2 cellular contexts compared by ENCODE assay signal in the genomic region with DNA sequence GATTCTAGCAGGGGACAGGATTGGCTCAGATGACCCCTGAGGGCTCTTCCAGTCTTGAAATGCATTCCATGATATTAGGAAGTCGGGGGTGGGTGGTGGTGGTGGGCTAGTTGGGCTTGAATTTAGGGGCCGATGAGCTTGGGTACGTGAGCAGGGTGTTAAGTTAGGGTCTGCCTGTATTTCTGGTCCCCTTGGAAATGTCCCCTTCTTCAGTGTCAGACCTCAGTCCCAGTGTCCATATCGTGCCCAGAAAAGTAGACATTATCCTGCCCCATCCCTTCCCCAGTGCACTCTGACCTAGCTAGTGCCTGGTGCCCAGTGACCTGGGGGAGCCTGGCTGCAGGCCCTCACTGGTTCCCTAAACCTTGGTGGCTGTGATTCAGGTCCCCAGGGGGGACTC.
A peak's percentile ranks its signal among the peaks of the same experiment; 100 is the strongest.
TF ChIP-seq lines count a peak whose summit lies in the region.

No MANE protein-coding gene starts in this region.

TF ChIP-seq in liver, 16 proteins besides CTCF, POLR2A, EP300 and RAD21:
- TF ChIP-seq HNF4G (IDR thresholded peaks at IDR 0.05) (no peak), RXRA (IDR thresholded peaks at IDR 0.05) (peak; percentile 27 to 36), TAF1 (conservative IDR thresholded peaks at IDR 0.05) (no peak), JUND (IDR thresholded peaks at IDR 0.05) (no peak), SP1 (IDR thresholded peaks at IDR 0.05) (peak; percentile 8), NR2F2 (IDR thresholded peaks at IDR 0.05) (no peak), GABPA (IDR thresholded peaks at IDR 0.05 in 1 of 2, conservative IDR thresholded peaks at IDR 0.05 in 1 of 2) (no peak), EGR1 (IDR thresholded peaks at IDR 0.05; ENCODE audit: low read depth in 2 of 2) (no peak), HNF4A (conservative IDR thresholded peaks at IDR 0.05) (no peak), FOXA1 (IDR thresholded peaks at IDR 0.05) (no peak)
- TF ChIP-seq, protein P1, sequence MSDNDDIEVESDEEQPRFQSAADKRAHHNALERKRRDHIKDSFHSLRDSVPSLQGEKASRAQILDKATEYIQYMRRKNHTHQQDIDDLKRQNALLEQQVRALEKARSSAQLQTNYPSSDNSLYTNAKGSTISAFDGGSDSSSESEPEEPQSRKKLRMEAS (IDR thresholded peaks at IDR 0.05): no peak
TF ChIP-seq in liver: peak in this region for 2.

TF ChIP-seq in HepG2, 621 proteins besides CTCF, POLR2A, EP300 and RAD21:
- no peak for TF ChIP-seq DNMT3B (CRISPR knock-in tag; conservative IDR thresholded peaks at IDR 0.05)
- no peak for TF ChIP-seq PAWR (CRISPR knock-in tag; IDR thresholded peaks at IDR 0.05; ENCODE audit: borderline replicate concordance)
- no peak for TF ChIP-seq CENPX (CRISPR knock-in tag; IDR thresholded peaks at IDR 0.05)
- TF ChIP-seq POLR2AphosphoS5 (IDR thresholded peaks at IDR 0.05; ENCODE audit: low read depth, low read length): no peak
- TF ChIP-seq HMG20A (CRISPR knock-in tag; IDR thresholded peaks at IDR 0.05; ENCODE audit: borderline replicate concordance): no peak
- no peak for TF ChIP-seq MXD4 (CRISPR knock-in tag; IDR thresholded peaks at IDR 0.05)
- TF ChIP-seq, protein P2, sequence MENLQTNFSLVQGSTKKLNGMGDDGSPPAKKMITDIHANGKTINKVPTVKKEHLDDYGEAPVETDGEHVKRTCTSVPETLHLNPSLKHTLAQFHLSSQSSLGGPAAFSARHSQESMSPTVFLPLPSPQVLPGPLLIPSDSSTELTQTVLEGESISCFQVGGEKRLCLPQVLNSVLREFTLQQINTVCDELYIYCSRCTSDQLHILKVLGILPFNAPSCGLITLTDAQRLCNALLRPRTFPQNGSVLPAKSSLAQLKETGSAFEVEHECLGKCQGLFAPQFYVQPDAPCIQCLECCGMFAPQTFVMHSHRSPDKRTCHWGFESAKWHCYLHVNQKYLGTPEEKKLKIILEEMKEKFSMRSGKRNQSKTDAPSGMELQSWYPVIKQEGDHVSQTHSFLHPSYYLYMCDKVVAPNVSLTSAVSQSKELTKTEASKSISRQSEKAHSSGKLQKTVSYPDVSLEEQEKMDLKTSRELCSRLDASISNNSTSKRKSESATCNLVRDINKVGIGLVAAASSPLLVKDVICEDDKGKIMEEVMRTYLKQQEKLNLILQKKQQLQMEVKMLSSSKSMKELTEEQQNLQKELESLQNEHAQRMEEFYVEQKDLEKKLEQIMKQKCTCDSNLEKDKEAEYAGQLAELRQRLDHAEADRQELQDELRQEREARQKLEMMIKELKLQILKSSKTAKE (CRISPR knock-in tag; IDR thresholded peaks at IDR 0.05; ENCODE audit: borderline replicate concordance): no peak
- no peak for TF ChIP-seq ZNF3 (CRISPR knock-in tag; IDR thresholded peaks at IDR 0.05)
